In genomic region chr14:91835920-91836843, GRCh38 we compare ENCODE assay signal across 8 cellular contexts. TPM values are rescaled to one million over a fixed set of nuclear protein-coding genes. Genes with fewer than 3 reads are reported as not detected.
DNase-seq lines count a peak whose midpoint lies in the region; ATAC-seq and TF ChIP-seq lines count a peak whose summit lies in the region.

No MANE protein-coding gene starts in this region.

- H3K27ac ChIP-seq in lung (ENCODE audit: low read depth in 1 of 2, low read length in 1 of 2), result peak overlapping the region in 1 of 2 donors; percentile 95

- DNase-seq in COLO668 (lab: John Stamatoyannopoulos, UW; ENCODE audit: unreplicated experiment) (peak; percentile 95), NCI-H1105 (lab: John Stamatoyannopoulos, UW) (peak; percentile 92), activated B cell treated with CpG ODN at 0.5 μM for 24 hours (peak; percentile 68), lung (ENCODE audit: low spot score) (peak; percentile 91)
- DNase-seq in central memory CD4-positive, alpha-beta T cell, result peak; percentile 76
- peak; percentile 75 for DNase-seq in stimulated activated CD8-positive, alpha-beta memory T cell treated with anti-CD3 and anti-CD28 coated beads, Interleukin-15, amount 100 ng/mL, for 1 hour (ENCODE audit: low read depth)

- peaks cover 5% of the 10 kb centered on the region for H3K27me3 Mint-ChIP-seq in activated B cell treated with CpG ODN at 0.5 μM for 24 hours

- peak; percentile 39 for ATAC-seq in GM21576 (IDR thresholded peaks at IDR 0.05; ENCODE audit: unreplicated experiment)
- peak; percentile 94 for ATAC-seq in activated B cell treated with CpG ODN at 0.5 μM for 24 hours (ENCODE audit: low read depth)
- ATAC-seq in lung (ENCODE audit: insufficient read depth, low FRiP score), result peak; percentile 96
- no peak for ATAC-seq in GM21526 (IDR thresholded peaks at IDR 0.05; ENCODE audit: low FRiP score, unreplicated experiment)

- CTCF ChIA-PET in activated B cell treated with CpG ODN at 0.5 μM for 24 hours (lab: Charles Lee), result no interaction called here

- peaks cover 53% of the 10 kb centered on the region for H3K4me1 Mint-ChIP-seq in activated B cell treated with CpG ODN at 0.5 μM for 24 hours

- WGBS in lung, 2 donors, result 1 to 2% methylated on average over 70 to 84 of the region's 84 CpGs

- no peaks in the 10 kb centered on the region for H3K9me3 Mint-ChIP-seq in activated B cell treated with CpG ODN at 0.5 μM for 24 hours

- intact Hi-C loops in activated B cell treated with CpG ODN at 0.5 μM for 24 hours (cut with micrococcal nuclease), result loop anchor here (1.0 to 5.0 kb wide), 5 partner anchors 18 to 1439 kb away; partner anchors contain the start of genes ATXN3, CALM1 and PPP4R3A

- no peaks in the 10 kb centered on the region for H3K9me3 ChIP-seq in lung (ENCODE audit: control insufficient read depth in 2 of 2, insufficient read depth in 1 of 2, low read length in 1 of 2)

- H3K4me3 Mint-ChIP-seq in activated B cell treated with CpG ODN at 0.5 μM for 24 hours, result peak overlapping the region; percentile 89

- peak overlapping the region; percentile 75 for H3K4me3 ChIP-seq in lung

- no peaks in the 10 kb centered on the region for H3K36me3 ChIP-seq in lung (ENCODE audit: control insufficient read depth in 2 of 2, insufficient read depth in 2 of 2, low read length in 2 of 2)

- TF ChIP-seq CTCF in activated B cell treated with CpG ODN at 0.5 μM for 24 hours (IDR thresholded peaks at IDR 0.05), result no peak
- TF ChIP-seq CTCF in lung (IDR thresholded peaks at IDR 0.05; ENCODE audit: control extremely low read depth, extremely low read depth), result no peak

- H3K4me1 ChIP-seq in lung (ENCODE audit: control insufficient read depth in 2 of 2, insufficient read depth in 2 of 2, low read length in 2 of 2), result peaks cover 0 to 2% of the 10 kb centered on the region in 2 donors

- no peaks in the 10 kb centered on the region for H3K36me3 Mint-ChIP-seq in activated B cell treated with CpG ODN at 0.5 μM for 24 hours (ENCODE audit: low read depth)

- POLR2A ChIA-PET in activated B cell treated with CpG ODN at 0.5 μM for 24 hours (lab: Charles Lee), result interaction anchor here (0.5 to 1.2 kb wide), 3 partner anchors 17 to 520 kb away, joined by 3 to 5 read pairs (median 3); no protein-coding TSS in a partner anchor

- peak overlapping the region; percentile 78 for H3K27ac Mint-ChIP-seq in activated B cell treated with CpG ODN at 0.5 μM for 24 hours

- H3K27me3 ChIP-seq in lung (ENCODE audit: control insufficient read depth, insufficient read depth), result no peaks in the 10 kb centered on the region

RNA-seq across cellular contexts. Expression of gene TC2N, which starts 31.2 kb away (rescaled TPM):
- total RNA-seq in activated B cell treated with CpG ODN at 0.5 μM for 24 hours, result 9.4 and 12.1 TPM in 2 replicates
- total RNA-seq in lung, result 100 to 1,000 TPM in 1 of 2 donors, 10 to 100 TPM in 1; 64.5 to 128 TPM
- polyA plus RNA-seq in lung, result 10 to 100 TPM; 20.4 to 23.4 TPM
